8 cellular contexts compared by ENCODE assay signal in genomic region chr19:18274303-18274775, GRCh38. TPM values are rescaled to one million over a fixed set of nuclear protein-coding genes. Genes with fewer than 3 reads are reported as not detected.
DNase-seq lines count a peak whose midpoint lies in the region; ATAC-seq, FAIRE-seq and TF ChIP-seq lines count a peak whose summit lies in the region.

TSS of gene IQCN (minus strand) at chr19:18274452. CDS start at chr19:18269478, 4,974 bp downstream.

- peaks cover 14% of the 10 kb centered on the region for H3K36me3 Mint-ChIP-seq in HFFc6 (ENCODE audit: low read depth)
- H3K36me3 Mint-ChIP-seq in activated CD8-positive, alpha-beta T cell treated with anti-CD3 and anti-CD28 coated beads for 36 hours (ENCODE audit: low read depth) = peaks cover 23% of the 10 kb centered on the region

- peak; percentile 41 for DNase-seq in HFFc6
- DNase-seq in activated CD8-positive, alpha-beta T cell treated with anti-CD3 and anti-CD28 coated beads for 36 hours = peak; percentile 80
- DNase-seq in left cardiac atrium = peak; percentile 49
- peak; percentile 87 for DNase-seq in small intestine
- DNase-seq in epidermal melanocyte (ENCODE audit: insufficient read length, low spot score) = no peak
- DNase-seq in GM10248 (ENCODE audit: extremely low spot score) = no peak
- no peak for DNase-seq in NCI-H446 (lab: John Stamatoyannopoulos, UW)

- no peaks in the 10 kb centered on the region for H3K9me3 ChIP-seq in small intestine (ENCODE audit: control insufficient read depth, low read depth)

- peaks cover 70% of the 10 kb centered on the region for H3K27me3 Mint-ChIP-seq in HFFc6 (ENCODE audit: insufficient read depth)
- no peaks in the 10 kb centered on the region for H3K27me3 Mint-ChIP-seq in activated CD8-positive, alpha-beta T cell treated with anti-CD3 and anti-CD28 coated beads for 36 hours

- 40 to 62% (median 58%) methylated on average over 6 to 8 of the region's 8 CpGs for WGBS in small intestine, 3 donors

- H3K36me3 ChIP-seq in small intestine (ENCODE audit: control insufficient read depth in 2 of 2, insufficient read depth in 2 of 2, low read length in 2 of 2) = peaks cover 3 to 9% of the 10 kb centered on the region in 2 donors

- no peaks in the 10 kb centered on the region for H3K4me1 ChIP-seq in small intestine (ENCODE audit: control insufficient read depth in 2 of 2, insufficient read depth in 1 of 2, low read depth in 1 of 2, low read length in 1 of 2)

- POLR2A ChIA-PET in activated CD8-positive, alpha-beta T cell treated with anti-CD3 and anti-CD28 coated beads for 36 hours (lab: Charles Lee) = interaction anchor here (0.6 to 2.4 kb wide), 8 partner anchors 17 to 69 kb away, joined by 3 to 10 read pairs (median 4); no protein-coding TSS in a partner anchor
- POLR2A ChIA-PET in GM10248 (lab: Yijun Ruan, JAX) = interaction anchor here (0.7 to 2.0 kb wide), 4 partner anchors 9 to 122 kb away, joined by 3 to 7 read pairs (median 4); partner anchors contain the start of gene PIK3R2

- peaks cover 40% of the 10 kb centered on the region for H3K4me1 Mint-ChIP-seq in HFFc6 (ENCODE audit: low read depth)
- peaks cover 30% of the 10 kb centered on the region for H3K4me1 Mint-ChIP-seq in activated CD8-positive, alpha-beta T cell treated with anti-CD3 and anti-CD28 coated beads for 36 hours (ENCODE audit: low read depth)

- FAIRE-seq in small intestine (lab: Jason Lieb, UNC) = no peak

- no peaks in the 10 kb centered on the region for H3K27me3 ChIP-seq in small intestine (ENCODE audit: control insufficient read depth in 2 of 2, insufficient read depth in 2 of 2, low read length in 2 of 2)

- H3K9me3 Mint-ChIP-seq in HFFc6 = peaks cover 7% of the 10 kb centered on the region; the same call in 1 of the 2 replicates
- no peaks in the 10 kb centered on the region for H3K9me3 Mint-ChIP-seq in activated CD8-positive, alpha-beta T cell treated with anti-CD3 and anti-CD28 coated beads for 36 hours

- H3K27ac Mint-ChIP-seq in HFFc6 = peak within 1 kb of the TSS; percentile 89
- peak within 1 kb of the TSS; percentile 63 for H3K27ac Mint-ChIP-seq in activated CD8-positive, alpha-beta T cell treated with anti-CD3 and anti-CD28 coated beads for 36 hours

- H3K4me3 Mint-ChIP-seq in HFFc6 = peak within 1 kb of the TSS; percentile 76
- no peak within 1 kb of the TSS for H3K4me3 Mint-ChIP-seq in activated CD8-positive, alpha-beta T cell treated with anti-CD3 and anti-CD28 coated beads for 36 hours

- intact Hi-C loops in activated CD8-positive, alpha-beta T cell treated with anti-CD3 and anti-CD28 coated beads for 36 hours (cut with micrococcal nuclease) = no loop called here
- intact Hi-C loops in left cardiac atrium (cut with DNase I) = loop anchor here in 1 of 2 donors (10.0 kb wide), 1 partner anchor 120 kb away; the partner anchor contains the start of gene LRRC25

- TF ChIP-seq CTCF in HFFc6 (IDR thresholded peaks at IDR 0.05) (no peak), GM10248 (IDR thresholded peaks at IDR 0.05; ENCODE audit: control extremely low read depth, extremely low read depth, low read depth, missing control alignments) (no peak)
- TF ChIP-seq CTCF in activated CD8-positive, alpha-beta T cell treated with anti-CD3 and anti-CD28 coated beads for 36 hours (IDR thresholded peaks at IDR 0.05) = no peak

- ATAC-seq in activated CD8-positive, alpha-beta T cell treated with anti-CD3 and anti-CD28 coated beads for 36 hours = peak; percentile 80
- ATAC-seq in left cardiac atrium (peak; percentile 7 to 10), HG02763 (IDR thresholded peaks at IDR 0.05; ENCODE audit: unreplicated experiment) (no peak)

- CTCF ChIA-PET in activated CD8-positive, alpha-beta T cell treated with anti-CD3 and anti-CD28 coated beads for 36 hours (lab: Charles Lee) = interaction anchor here (1.2 to 9.8 kb wide), 8 partner anchors 8 to 114 kb away, joined by 3 to 85 read pairs (median 4); partner anchors contain the start of gene LSM4
- CTCF ChIA-PET in GM10248 (lab: Yijun Ruan, JAX) = interaction anchor here (1.6 to 8.3 kb wide), 3 partner anchors 53 to 69 kb away, joined by 4 to 171 read pairs (median 5); no protein-coding TSS in a partner anchor

- H3K27ac ChIP-seq in small intestine (ENCODE audit: low read depth in 1 of 2, low read length in 1 of 2) = peak within 1 kb of the TSS; percentile 74 to 86

- H3K4me3 ChIP-seq in small intestine (ENCODE audit: low read depth in 1 of 2, low read length in 2 of 2) = no peak within 1 kb of the TSS

RNA-seq across cellular contexts. Expression of gene IQCN, which starts in this region (rescaled TPM):
- total RNA-seq in HFFc6 (2021; fragmentation: NEBNext Ultra II Directional; extraction: Animal tissue kit (Norgen Biotek cat#: 25700)) = under 1 TPM; 0.40 to 0.87 (median 0.55) TPM
- under 1 TPM; 0.59 to 0.69 TPM for total RNA-seq in activated CD8-positive, alpha-beta T cell treated with anti-CD3 and anti-CD28 coated beads for 36 hours
- total RNA-seq in left cardiac atrium = 1 to 10 TPM in 1 of 2 donors, under 1 TPM in 1; 0.91 to 1.3 TPM
- polyA plus RNA-seq in small intestine = 10 to 100 TPM in 1 of 3 donors, 1 to 10 TPM in 2; 1.5 to 15.2 (median 5.4) TPM

Comparison
In these comparisons a context has a peak if more than half of its experiments do, and no peak if none do; other contexts are left out.
1. Peak in DNase-seq in HFFc6; RNA of the gene not detected or under 1 TPM.
2. Peak in DNase-seq and ATAC-seq in activated CD8-positive, alpha-beta T cell treated with anti-CD3 and anti-CD28 coated beads for 36 hours; RNA of the gene not detected or under 1 TPM.
3. DNase-seq: peak in left cardiac atrium (single experiment) and small intestine (single experiment); none in epidermal melanocyte (single experiment), GM10248 (single experiment) and NCI-H446 (0 of 2).